9 cellular contexts compared by ENCODE assay signal in the genomic region with DNA sequence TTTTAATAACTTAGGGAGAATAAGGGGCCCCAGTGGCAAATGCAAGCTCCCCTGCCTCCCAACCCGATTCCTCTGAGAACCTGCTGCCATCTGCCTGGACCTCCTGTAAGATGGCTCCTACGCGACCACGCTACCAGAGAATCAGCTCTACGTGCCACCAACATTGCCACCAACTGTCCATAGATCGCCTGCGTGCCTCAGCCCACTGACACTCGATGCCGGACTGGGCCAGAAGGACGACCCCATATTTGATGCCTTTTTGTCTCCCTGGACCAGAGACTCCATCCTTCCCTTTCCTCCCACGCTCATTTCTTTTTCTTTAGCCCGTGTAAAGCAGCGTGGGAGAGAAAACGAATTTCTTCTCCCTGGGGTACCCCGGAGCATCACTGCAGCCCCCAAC. TPM values are rescaled to one million over a fixed set of nuclear protein-coding genes. Genes with fewer than 3 reads are reported as not detected.
A peak's percentile ranks its signal among the peaks of the same experiment; 100 is the strongest.
DNase-seq lines count a peak whose midpoint lies in the region; ATAC-seq and TF ChIP-seq lines count a peak whose summit lies in the region.
"Had no signal": no experiment of that assay in that cellular context is flagged by ENCODE, and none has a peak within 500 bp of the region (broad histone marks: within the 10 kb centered on the region; RNA-seq: fewer than 3 reads in every experiment).

No MANE protein-coding gene starts in this region.

- H3K36me3 ChIP-seq in A673 (ENCODE audit: insufficient read depth, low read length, poor library complexity, severe bottlenecking), result no peaks in the 10 kb centered on the region
- H3K36me3 ChIP-seq in iPS DF 6.9 (ENCODE audit: control insufficient read depth, insufficient read depth, low read length), result no peaks in the 10 kb centered on the region
- H3K36me3 ChIP-seq in skeletal muscle satellite cell (ENCODE audit: insufficient read depth, low read length), result peaks cover 7% of the 10 kb centered on the region

- H3K9me3 ChIP-seq in A673 (ENCODE audit: low read depth, low read length, poor library complexity, severe bottlenecking), result no peaks in the 10 kb centered on the region
- no peaks in the 10 kb centered on the region for H3K9me3 ChIP-seq in iPS DF 6.9 (ENCODE audit: control insufficient read depth, insufficient read depth, low read length)
- H3K9me3 ChIP-seq in skeletal muscle satellite cell (replicated peaks; ENCODE audit: low read length), result no peaks in the 10 kb centered on the region

- no TSS peak for BruUV-seq in A673 (replicated peaks; lab: Mats Ljungman, UMichigan)

- H3K27ac ChIP-seq in A673 (ENCODE audit: low read depth, low read length, poor library complexity, severe bottlenecking), result peak overlapping the region; percentile 86
- no peak overlapping the region for H3K27ac ChIP-seq in iPS DF 6.9 (ENCODE audit: low read length)

- intact Hi-C loops in A673 (cut with micrococcal nuclease; ENCODE audit: unreplicated experiment), result no loop called here

- H3K27ac Mint-ChIP-seq in activated naive CD8-positive, alpha-beta T cell treated with anti-CD3 and anti-CD28 coated beads, Interleukin-2, amount 50 U/mL, for 24 hours, result peak overlapping the region; percentile 81

- WGBS in iPS DF 6.9 (ENCODE audit: insufficient coverage, insufficient read length), result no CpG with 5 or more reads among the region's 15 CpGs

- H3K27me3 ChIP-seq in A673 (replicated peaks; ENCODE audit: insufficient read depth, low read depth, low read length, poor library complexity) (no peaks in the 10 kb centered on the region), iPS DF 6.9 (ENCODE audit: control insufficient read depth, insufficient read depth, low read length) (no peaks in the 10 kb centered on the region), skeletal muscle satellite cell (ENCODE audit: control insufficient read depth, insufficient read depth, low read length) (no peaks in the 10 kb centered on the region)

- POLR2A ChIA-PET in A673 (lab: Charles Lee; ENCODE audit: low non-redundant PET), result no interaction called here

- peak overlapping the region; percentile 82 for H3K9ac ChIP-seq in skeletal muscle satellite cell (ENCODE audit: low read depth, low read length)

- H3K36me3 Mint-ChIP-seq in activated naive CD8-positive, alpha-beta T cell treated with anti-CD3 and anti-CD28 coated beads, Interleukin-2, amount 50 U/mL, for 24 hours (ENCODE audit: low read depth), result peaks cover 23% of the 10 kb centered on the region

- peaks cover 29% of the 10 kb centered on the region for H3K4me1 Mint-ChIP-seq in activated naive CD8-positive, alpha-beta T cell treated with anti-CD3 and anti-CD28 coated beads, Interleukin-2, amount 50 U/mL, for 24 hours

- no peaks in the 10 kb centered on the region for H3K9me3 Mint-ChIP-seq in activated naive CD8-positive, alpha-beta T cell treated with anti-CD3 and anti-CD28 coated beads, Interleukin-2, amount 50 U/mL, for 24 hours

- H3K4me2 ChIP-seq in skeletal muscle satellite cell (ENCODE audit: low read length), result peak overlapping the region; percentile 100

- TF ChIP-seq CTCF in A673 (conservative IDR thresholded peaks at IDR 0.05; ENCODE audit: low read depth, low read length) (no peak), GM12875 (IDR thresholded peaks at IDR 0.05; ENCODE audit: borderline replicate concordance, insufficient read depth, low read depth, low read length) (no peak)

- CTCF ChIA-PET in A673 (lab: Charles Lee), result interaction anchor here (0.6 kb wide), 1 partner anchor 47 kb away, joined by 6 read pairs; no protein-coding TSS in a partner anchor

- H3K27me3 Mint-ChIP-seq in activated naive CD8-positive, alpha-beta T cell treated with anti-CD3 and anti-CD28 coated beads, Interleukin-2, amount 50 U/mL, for 24 hours, result peaks cover 2% of the 10 kb centered on the region

- peak overlapping the region; percentile 81 for H3K4me3 Mint-ChIP-seq in activated naive CD8-positive, alpha-beta T cell treated with anti-CD3 and anti-CD28 coated beads, Interleukin-2, amount 50 U/mL, for 24 hours

- peak overlapping the region; percentile 87 for H3K4me3 ChIP-seq in A673 (ENCODE audit: low read depth, low read length, poor library complexity, severe bottlenecking)
- peak overlapping the region; percentile 89 for H3K4me3 ChIP-seq in GM12875 (ENCODE audit: low read depth, low read length)
- H3K4me3 ChIP-seq in iPS DF 6.9 (ENCODE audit: low read length), result peak overlapping the region; percentile 79; the same call in 1 of the 2 replicates
- H3K4me3 ChIP-seq in skeletal muscle satellite cell (ENCODE audit: low read length), result peak overlapping the region; percentile 97

- peaks cover 6% of the 10 kb centered on the region for H3K4me1 ChIP-seq in A673 (ENCODE audit: insufficient read depth, low read length, poor library complexity, severe bottlenecking)
- peaks cover 1% of the 10 kb centered on the region; the same call in 1 of the 2 replicates for H3K4me1 ChIP-seq in iPS DF 6.9 (ENCODE audit: control insufficient read depth, insufficient read depth, low read length)
- H3K4me1 ChIP-seq in skeletal muscle satellite cell (ENCODE audit: control insufficient read depth, insufficient read depth, low read length), result peaks cover 27% of the 10 kb centered on the region

- DNase-seq in A673 (ENCODE audit: low spot score) (no peak), NCI-H2171 (lab: John Stamatoyannopoulos, UW) (peak; percentile 99), iPS DF 6.9 (ENCODE audit: low read depth, low spot score) (no peak), NK-92 (lab: John Stamatoyannopoulos, UW; ENCODE audit: unreplicated experiment) (no peak)
- peak; percentile 24 for DNase-seq in activated naive CD8-positive, alpha-beta T cell treated with anti-CD3 and anti-CD28 coated beads, Interleukin-2, amount 50 U/mL, for 24 hours

- ATAC-seq in HG02884 (IDR thresholded peaks at IDR 0.05; ENCODE audit: unreplicated experiment), result peak; percentile 25
- no peak for ATAC-seq in activated naive CD8-positive, alpha-beta T cell treated with anti-CD3 and anti-CD28 coated beads, Interleukin-2, amount 50 U/mL, for 24 hours

RNA-seq across cellular contexts. Expression of a gene that starts 0.6 kb away (rescaled TPM):
- total RNA-seq in A673 (2021), result 30.9 and 32.4 TPM in 2 replicates
- 21.6 and 22.8 TPM in 2 replicates for total RNA-seq in skeletal muscle satellite cell (2012; rRNA removed)

RNA-seq across cellular contexts. Expression of a gene that starts 0.6 kb away (rescaled TPM):
- not detected in 2 replicates for total RNA-seq in A673 (2021)
- not detected in 2 replicates for total RNA-seq in skeletal muscle satellite cell (2012; rRNA removed)
- total RNA-seq: HT1080 had no signal

Comparison
In these comparisons a context has a peak if more than half of its experiments do, and no peak if none do; other contexts are left out.
1. DNase-seq: peak in NCI-H2171 (single experiment) and activated naive CD8-positive, alpha-beta T cell treated with anti-CD3 and anti-CD28 coated beads, Interleukin-2, amount 50 U/mL, for 24 hours (single experiment); none in A673 (single experiment), iPS DF 6.9 (single experiment) and NK-92 (single experiment).
2. Peak in every context shown above with its lines, with median percentiles within 50 percentile points of each other: H3K4me3 ChIP-seq.